Comparison of ENCODE assay signal across 23 cellular contexts in genomic region chr3:39981547-39982184, GRCh38.
"Had no signal": no experiment of that assay in that cellular context is flagged by ENCODE, and none has a peak within 500 bp of the region (broad histone marks: within the 10 kb centered on the region; RNA-seq: fewer than 3 reads in every experiment).

No MANE protein-coding gene starts in this region.

- H3K4me3 Mint-ChIP-seq: activated CD4-positive, alpha-beta T cell treated with anti-CD3 and anti-CD28 coated beads for 36 hours; activated naive CD8-positive, alpha-beta T cell treated with anti-CD3 and anti-CD28 coated beads for 36 hours; activated T-helper 1 cell treated with anti-CD3 and anti-CD28 coated beads, Interleukin-12 subunit alpha, Interleukin-12 subunit beta, Interleukin-2, Interleukin-4 antibody, amounts not matched to agents 30 ng/mL and 10 ng/mL and 1 ng/mL, durations not matched to agents 14 hours and 24 hours and 36 hours; naive thymus-derived CD8-positive, alpha-beta T cell; T-helper 2 cell treated with Interferon-gamma antibody and Interleukin-4, amounts not matched to agents 5 μg/mL and 100 μg/mL, for 36 hours; type B pancreatic cell; WTC11 had no signal

- H3K27ac Mint-ChIP-seq: activated CD4-positive, alpha-beta T cell treated with anti-CD3 and anti-CD28 coated beads for 36 hours; activated naive CD8-positive, alpha-beta T cell treated with anti-CD3 and anti-CD28 coated beads for 36 hours; activated T-helper 1 cell treated with anti-CD3 and anti-CD28 coated beads, Interleukin-12 subunit alpha, Interleukin-12 subunit beta, Interleukin-2, Interleukin-4 antibody, amounts not matched to agents 30 ng/mL and 10 ng/mL and 1 ng/mL, durations not matched to agents 14 hours and 24 hours and 36 hours; naive thymus-derived CD8-positive, alpha-beta T cell; T-helper 2 cell treated with Interferon-gamma antibody and Interleukin-4, amounts not matched to agents 5 μg/mL and 100 μg/mL, for 36 hours; type B pancreatic cell; WTC11 had no signal

- H3K27me3 Mint-ChIP-seq: activated naive CD8-positive, alpha-beta T cell treated with anti-CD3 and anti-CD28 coated beads for 36 hours; naive thymus-derived CD8-positive, alpha-beta T cell had no signal

- DNase-seq: activated CD4-positive, alpha-beta T cell treated with anti-CD3 and anti-CD28 coated beads for 36 hours; activated CD4-positive, alpha-beta T cell treated with anti-CD3 and anti-CD28 coated beads, Interleukin-2, amount 50 U/mL, for 48 hours; activated naive CD4-positive, alpha-beta T cell; activated naive CD8-positive, alpha-beta T cell treated with anti-CD3 and anti-CD28 coated beads for 36 hours; activated T-cell treated with anti-CD3 and anti-CD28 coated beads for 4 hours; colonic mucosa; effector CD4-positive, alpha-beta T cell; esophagus squamous epithelium; foreskin keratinocyte; hippocampal formation; left cardiac atrium; lower lobe of right lung; naive thymus-derived CD8-positive, alpha-beta T cell; stimulated activated CD4-positive, alpha-beta T cell treated with anti-CD3 and anti-CD28 coated beads, Interleukin-4, amount 100 ng/mL, for 1 hour; stomach; testis had no signal

- H3K9me3 Mint-ChIP-seq: activated naive CD8-positive, alpha-beta T cell treated with anti-CD3 and anti-CD28 coated beads for 36 hours; activated T-helper 1 cell treated with anti-CD3 and anti-CD28 coated beads, Interleukin-12 subunit alpha, Interleukin-12 subunit beta, Interleukin-2, Interleukin-4 antibody, amounts not matched to agents 30 ng/mL and 10 ng/mL and 1 ng/mL, durations not matched to agents 14 hours and 24 hours and 36 hours; T-helper 2 cell treated with Interferon-gamma antibody and Interleukin-4, amounts not matched to agents 5 μg/mL and 100 μg/mL, for 36 hours had no signal

- H3K27ac ChIP-seq: cardiac muscle cell, colonic mucosa, esophagus squamous epithelium, foreskin keratinocyte, lower lobe of right lung, parathyroid adenoma, testis had no signal

- ATAC-seq: activated CD4-positive, alpha-beta T cell treated with anti-CD3 and anti-CD28 coated beads for 36 hours; foreskin keratinocyte; left cardiac atrium; lower lobe of right lung; naive thymus-derived CD8-positive, alpha-beta T cell; sciatic nerve; WTC11 had no signal

- H3K4me1 Mint-ChIP-seq: activated CD4-positive, alpha-beta T cell treated with anti-CD3 and anti-CD28 coated beads for 36 hours; activated naive CD8-positive, alpha-beta T cell treated with anti-CD3 and anti-CD28 coated beads for 36 hours; naive thymus-derived CD8-positive, alpha-beta T cell had no signal

- H3K36me3 Mint-ChIP-seq: activated naive CD8-positive, alpha-beta T cell treated with anti-CD3 and anti-CD28 coated beads for 36 hours; naive thymus-derived CD8-positive, alpha-beta T cell; type B pancreatic cell; WTC11 had no signal
